ENCODE assay signal across 14 cellular contexts in genomic region chr11:3939651-3940190, GRCh38.
DNase-seq lines count a peak whose midpoint lies in the region; ATAC-seq and TF ChIP-seq lines count a peak whose summit lies in the region.
"Had no signal": no experiment of that assay in that cellular context is flagged by ENCODE, and none has a peak within 500 bp of the region (broad histone marks: within the 10 kb centered on the region; RNA-seq: fewer than 3 reads in every experiment).

No MANE protein-coding gene starts in this region.

- CTCF ChIA-PET in BJ (lab: Yijun Ruan, JAX), result interaction anchor here (0.7 to 5.3 kb wide), 6 partner anchors 11 to 133 kb away, joined by 3 to 21 read pairs (median 4); partner anchors contain the start of gene STIM1

- no peaks in the 10 kb centered on the region for H3K9me3 ChIP-seq in esophagus squamous epithelium

- intact Hi-C loops in esophagus squamous epithelium (cut with DNase I), result no loop called here

- POLR2A ChIA-PET in BJ (lab: Charles Lee), result no interaction called here

- DNase-seq in BJ (ENCODE audit: low read depth), result peak; percentile 73
- peak; percentile 61 for DNase-seq in M059J (ENCODE audit: low read depth)
- no peak for DNase-seq in esophagus squamous epithelium (lab: John Stamatoyannopoulos, UW)
- DNase-seq in omental fat pad (ENCODE audit: low spot score), result no peak
- DNase-seq in activated CD4-positive, CD25-positive, alpha-beta regulatory T cell (lab: John Stamatoyannopoulos, UW), result no peak
- DNase-seq in midbrain (lab: John Stamatoyannopoulos, UW), result no peak
- no peak for DNase-seq in DMS 273 (lab: John Stamatoyannopoulos, UW; ENCODE audit: unreplicated experiment)
- DNase-seq: activated effector memory CD4-positive, alpha-beta T cell treated with Interleukin-2 at 50 U/mL for 16 hours; COR-L47; endodermal cell; NCI-H2081; occipital lobe had no signal

- H3K27me3 ChIP-seq in BJ (ENCODE audit: control insufficient read depth, insufficient read depth, low read length), result no peaks in the 10 kb centered on the region
- no peaks in the 10 kb centered on the region for H3K27me3 ChIP-seq in esophagus squamous epithelium

- H3K4me1 ChIP-seq in esophagus squamous epithelium, result peaks cover 28 to 96% (median 49%) of the 10 kb centered on the region in 3 donors

- H3K27ac ChIP-seq in esophagus squamous epithelium, result peak overlapping the region; percentile 11 to 71 (median 52)

- H3K4me3 ChIP-seq in BJ (ENCODE audit: low read depth, low read length) (no peak overlapping the region), esophagus squamous epithelium (no peak overlapping the region)

- TF ChIP-seq POLR2A in esophagus squamous epithelium (IDR thresholded peaks at IDR 0.05), result no peak

- no peak for TF ChIP-seq CTCF in BJ (IDR thresholded peaks at IDR 0.05; ENCODE audit: insufficient read depth, low read depth, low read length)
- no peak for TF ChIP-seq CTCF in esophagus squamous epithelium (IDR thresholded peaks at IDR 0.05)
- no peak for TF ChIP-seq CTCF in omental fat pad (IDR thresholded peaks at IDR 0.05)

- H3K36me3 ChIP-seq in BJ (ENCODE audit: control insufficient read depth, insufficient read depth, low read length), result no peaks in the 10 kb centered on the region
- peaks cover 0 to 4% (median 0%) of the 10 kb centered on the region in 3 donors for H3K36me3 ChIP-seq in esophagus squamous epithelium

- 44 to 47% methylated on average over 2 of the region's 2 CpGs for WGBS in esophagus squamous epithelium, 2 donors

- ATAC-seq in omental fat pad (ENCODE audit: low FRiP score), result peak; percentile 68
- no peak for ATAC-seq in GM21723 (IDR thresholded peaks at IDR 0.05; ENCODE audit: unreplicated experiment)
- ATAC-seq: Panc1 had no signal

Comparison
In these comparisons a context has a peak if more than half of its experiments do, and no peak if none do; other contexts are left out.
1. DNase-seq: peak in BJ (single experiment) and M059J (single experiment); none in esophagus squamous epithelium (single experiment), omental fat pad (single experiment), activated CD4-positive, CD25-positive, alpha-beta regulatory T cell (0 of 4), midbrain (single experiment) and DMS 273 (single experiment).